10 cellular contexts compared by ENCODE assay signal in the genomic region with DNA sequence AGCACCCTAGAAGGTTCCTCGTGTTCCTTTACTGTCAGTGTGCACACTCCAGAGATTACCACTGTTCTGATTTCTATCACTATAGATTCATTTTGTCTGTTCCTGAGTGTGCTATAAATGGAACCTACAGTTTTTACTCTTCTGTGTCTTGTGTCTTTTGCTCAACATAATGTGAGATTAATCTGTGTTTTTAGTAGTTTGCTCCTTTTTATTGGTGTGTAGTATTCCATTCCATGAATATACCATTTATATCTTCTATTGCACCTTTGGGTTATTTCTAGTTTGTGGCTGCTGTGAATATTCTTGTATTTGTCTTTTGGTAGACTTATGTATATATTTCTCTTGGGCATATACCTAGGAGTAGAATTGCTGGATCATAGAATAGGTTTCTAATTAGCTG.
"Had no signal": no experiment of that assay in that cellular context is flagged by ENCODE, and none has a peak within 500 bp of the region (broad histone marks: within the 10 kb centered on the region; RNA-seq: fewer than 3 reads in every experiment).

No MANE protein-coding gene starts in this region.

- H3K27ac ChIP-seq: GM23248 had no signal

- H3K9ac ChIP-seq: GM23248 had no signal

- H3K4me3 ChIP-seq: GM23248, GM23338, HAP-1 had no signal

- FAIRE-seq: H1 had no signal

- ATAC-seq: GM23338, HCT116 had no signal

- H3K9me3 Mint-ChIP-seq: GM23338, H9, HFFc6 had no signal

- H3K27ac Mint-ChIP-seq: GM23338, H9, HFFc6 had no signal

- DNase-seq: GM23248, GOT3, H7, H9, HCEC 1CT, HFFc6 had no signal

- H2AFZ ChIP-seq: GM23248, GM23338 had no signal

- H3K4me2 ChIP-seq: GM23338 had no signal

- H3K9me3 ChIP-seq: HAP-1 had no signal

- H3K4me3 Mint-ChIP-seq: GM23338, H9, HFFc6 had no signal
